24 cellular contexts compared by ENCODE assay signal in genomic region chr12:96225994-96226399, GRCh38. TPM values are rescaled to one million over a fixed set of nuclear protein-coding genes. Genes with fewer than 3 reads are reported as not detected.
DNase-seq lines count a peak whose midpoint lies in the region; ATAC-seq and TF ChIP-seq lines count a peak whose summit lies in the region.
"Had no signal": no experiment of that assay in that cellular context is flagged by ENCODE, and none has a peak within 500 bp of the region (broad histone marks: within the 10 kb centered on the region; RNA-seq: fewer than 3 reads in every experiment).

No MANE protein-coding gene starts in this region.

- no peak overlapping the region for H3K4me3 Mint-ChIP-seq in MCF 10A (ENCODE audit: unreplicated experiment)
- no peak overlapping the region for H3K4me3 Mint-ChIP-seq in neural progenitor cell
- H3K4me3 Mint-ChIP-seq: activated CD8-positive, alpha-beta memory T cell treated with anti-CD3 and anti-CD28 coated beads, Interleukin-2, amount 10 ng/mL, durations not matched to agents 7 days and 5 days; activated naive CD8-positive, alpha-beta T cell treated with anti-CD3 and anti-CD28 coated beads, Interleukin-2, amount 50 U/mL, for 24 hours had no signal

- H3K27me3 Mint-ChIP-seq in MCF 10A (ENCODE audit: insufficient read depth, unreplicated experiment) (no peaks in the 10 kb centered on the region), neural progenitor cell (ENCODE audit: insufficient read depth, low read depth) (no peaks in the 10 kb centered on the region)
- H3K27me3 Mint-ChIP-seq: activated CD8-positive, alpha-beta memory T cell treated with anti-CD3 and anti-CD28 coated beads, Interleukin-2, amount 10 ng/mL, durations not matched to agents 7 days and 5 days; activated naive CD8-positive, alpha-beta T cell treated with anti-CD3 and anti-CD28 coated beads, Interleukin-2, amount 50 U/mL, for 24 hours; natural killer cell treated with Interleukin-12 subunit alpha and Interleukin-12 subunit beta and Interleukin-15 and Interleukin-18, amount 100 ng/mL, for 72 hours had no signal

- H3K9me3 ChIP-seq in breast epithelium (no peaks in the 10 kb centered on the region), esophagus squamous epithelium (no peaks in the 10 kb centered on the region), neural progenitor cell (ENCODE audit: low read depth) (no peaks in the 10 kb centered on the region), uterus (no peaks in the 10 kb centered on the region)
- H3K9me3 ChIP-seq: BLaER1, spleen had no signal

- TF ChIP-seq POLR2A in breast epithelium (IDR thresholded peaks at IDR 0.05) = no peak
- no peak for TF ChIP-seq POLR2A in esophagus squamous epithelium (IDR thresholded peaks at IDR 0.05)
- no peak for TF ChIP-seq POLR2A in uterus (IDR thresholded peaks at IDR 0.05)

- no peak for ATAC-seq in GM19397 (IDR thresholded peaks at IDR 0.05; ENCODE audit: unreplicated experiment)
- ATAC-seq: activated CD8-positive, alpha-beta memory T cell treated with anti-CD3 and anti-CD28 coated beads, Interleukin-2, amount 10 ng/mL, durations not matched to agents 7 days and 5 days; activated naive CD8-positive, alpha-beta T cell treated with anti-CD3 and anti-CD28 coated beads, Interleukin-2, amount 50 U/mL, for 24 hours; natural killer cell treated with Interleukin-12 subunit alpha and Interleukin-12 subunit beta and Interleukin-15 and Interleukin-18, amount 100 ng/mL, for 72 hours; Right ventricle myocardium inferior had no signal

- POLR2A ChIA-PET in MCF 10A (lab: Yijun Ruan, JAX) = no interaction called here

- H3K27ac ChIP-seq in breast epithelium (no peak overlapping the region), esophagus squamous epithelium (peak overlapping the region in 3 of 4 donors; percentile 45 to 76 (median 70)), neural progenitor cell (no peak overlapping the region), uterus (peak overlapping the region; percentile 71 to 83)
- H3K27ac ChIP-seq: BLaER1, HL-60 had no signal

- H3K4me3 ChIP-seq in breast epithelium (no peak overlapping the region), esophagus squamous epithelium (no peak overlapping the region), neural progenitor cell (no peak overlapping the region), uterus (no peak overlapping the region)
- H3K4me3 ChIP-seq: BLaER1, spleen had no signal

- H3K36me3 ChIP-seq in breast epithelium (no peaks in the 10 kb centered on the region), esophagus squamous epithelium (peaks cover 6 to 69% (median 22%) of the 10 kb centered on the region in 3 donors), neural progenitor cell (no peaks in the 10 kb centered on the region), uterus (no peaks in the 10 kb centered on the region)

- BruUV-seq in MCF 10A (replicated peaks; lab: Mats Ljungman, UMichigan) = no TSS peak

- no peaks in the 10 kb centered on the region for H3K4me1 ChIP-seq in breast epithelium
- peaks cover 8 to 72% (median 40%) of the 10 kb centered on the region in 3 donors for H3K4me1 ChIP-seq in esophagus squamous epithelium
- no peaks in the 10 kb centered on the region for H3K4me1 ChIP-seq in neural progenitor cell
- H3K4me1 ChIP-seq in uterus = peaks cover 10 to 13% of the 10 kb centered on the region in 2 donors

- H3K36me3 Mint-ChIP-seq in MCF 10A (ENCODE audit: insufficient read depth, unreplicated experiment) (peaks cover 69% of the 10 kb centered on the region), neural progenitor cell (peaks cover 5% of the 10 kb centered on the region)

- no peak overlapping the region for H3K4me2 ChIP-seq in neural progenitor cell
- H3K4me2 ChIP-seq: BLaER1 had no signal

- intact Hi-C loops in MCF 10A (cut with micrococcal nuclease) = no loop called here
- intact Hi-C loops in breast epithelium (cut with DNase I; ENCODE audit: low total_unique reads) = no loop called here
- intact Hi-C loops in esophagus squamous epithelium (cut with DNase I) = no loop called here
- intact Hi-C loops in uterus (cut with DNase I; ENCODE audit: low total_unique reads) = no loop called here
- intact Hi-C loops in posterior cingulate gyrus (cut with DNase I) = no loop called here

- H3F3A ChIP-seq in neural progenitor cell (ENCODE audit: low read depth) = no peaks in the 10 kb centered on the region

- CTCF ChIA-PET in MCF 10A (lab: Yijun Ruan, JAX) = no interaction called here

- H3K27me3 ChIP-seq in breast epithelium = no peaks in the 10 kb centered on the region
- no peaks in the 10 kb centered on the region for H3K27me3 ChIP-seq in esophagus squamous epithelium
- H3K27me3 ChIP-seq in neural progenitor cell = no peaks in the 10 kb centered on the region
- H3K27me3 ChIP-seq in uterus = no peaks in the 10 kb centered on the region
- H3K27me3 ChIP-seq: BLaER1, brain microvascular endothelial cell, spleen had no signal

- 65 to 67% methylated on average over 1 of the region's 1 CpG for WGBS in esophagus squamous epithelium, 2 donors

- no peaks in the 10 kb centered on the region for H4K20me1 ChIP-seq in neural progenitor cell (ENCODE audit: low read depth)

- TF ChIP-seq CTCF in MCF 10A (IDR thresholded peaks at IDR 0.05; ENCODE audit: unreplicated experiment) (no peak), breast epithelium (IDR thresholded peaks at IDR 0.05) (no peak), esophagus squamous epithelium (IDR thresholded peaks at IDR 0.05) (no peak), neural progenitor cell (IDR thresholded peaks at IDR 0.05) (no peak), uterus (IDR thresholded peaks at IDR 0.05) (no peak)

- H3K27ac Mint-ChIP-seq in MCF 10A (ENCODE audit: low read depth, unreplicated experiment) (peak overlapping the region; percentile 93), neural progenitor cell (peak overlapping the region; percentile 70)
- H3K27ac Mint-ChIP-seq: activated CD8-positive, alpha-beta memory T cell treated with anti-CD3 and anti-CD28 coated beads, Interleukin-2, amount 10 ng/mL, durations not matched to agents 7 days and 5 days; activated naive CD8-positive, alpha-beta T cell treated with anti-CD3 and anti-CD28 coated beads, Interleukin-2, amount 50 U/mL, for 24 hours; natural killer cell treated with Interleukin-12 subunit alpha and Interleukin-12 subunit beta and Interleukin-15 and Interleukin-18, amount 100 ng/mL, for 72 hours had no signal

- no peaks in the 10 kb centered on the region for H3K79me2 ChIP-seq in neural progenitor cell (ENCODE audit: low read depth)

- no peak overlapping the region for H3K9ac ChIP-seq in neural progenitor cell
- H3K9ac ChIP-seq: BLaER1 had no signal

- H3K4me1 Mint-ChIP-seq in MCF 10A (ENCODE audit: insufficient read depth, unreplicated experiment) (peaks cover 29% of the 10 kb centered on the region), neural progenitor cell (peaks cover 4% of the 10 kb centered on the region)

- DNase-seq in MCF 10A (ENCODE audit: unreplicated experiment) (no peak), breast epithelium (ENCODE audit: low spot score in 2 of 2) (no peak), esophagus squamous epithelium (lab: John Stamatoyannopoulos, UW) (no peak), neural progenitor cell (ENCODE audit: low spot score) (no peak), uterus (no peak), posterior cingulate gyrus (no peak), kidney glomerular epithelial cell (lab: John Stamatoyannopoulos, UW) (no peak)
- DNase-seq: activated CD8-positive, alpha-beta memory T cell treated with anti-CD3 and anti-CD28 coated beads, Interleukin-2, amount 10 ng/mL, durations not matched to agents 7 days and 5 days; activated effector memory CD4-positive, alpha-beta T cell treated with anti-CD3 and anti-CD28 coated beads, Interleukin-2, amount 50 U/mL, for 16 hours; activated naive CD8-positive, alpha-beta T cell treated with anti-CD3 and anti-CD28 coated beads, Interleukin-2, amount 50 U/mL, for 24 hours; brain microvascular endothelial cell; cortex of kidney; EL; IMR-90; mesendoderm; NCI-H146; NCI-H2171; NCI-H526; spleen had no signal

- no peak overlapping the region for H2AFZ ChIP-seq in neural progenitor cell (replicated peaks)

- no peaks in the 10 kb centered on the region for H3K9me3 Mint-ChIP-seq in MCF 10A (ENCODE audit: unreplicated experiment)
- H3K9me3 Mint-ChIP-seq in neural progenitor cell = no peaks in the 10 kb centered on the region
- H3K9me3 Mint-ChIP-seq: activated naive CD8-positive, alpha-beta T cell treated with anti-CD3 and anti-CD28 coated beads, Interleukin-2, amount 50 U/mL, for 24 hours; natural killer cell treated with Interleukin-12 subunit alpha and Interleukin-12 subunit beta and Interleukin-15 and Interleukin-18, amount 100 ng/mL, for 72 hours had no signal

RNA-seq across cellular contexts. Expression of gene ELK3, which starts 31.8 kb away (rescaled TPM):
- total RNA-seq in MCF 10A (2022) (50.1 and 53.2 TPM in 2 replicates), breast epithelium (10 to 100 TPM; 13.9 to 28.5 (median 16.5) TPM), esophagus squamous epithelium (10 to 100 TPM; 24.8 to 44.0 (median 34.8) TPM), neural progenitor cell (ENCODE audit: low replicate concordance) (4.8 and 5.0 TPM in 2 replicates), uterus (10 to 100 TPM; 36.8 to 81.1 (median 44.9) TPM)

Comparison
In these comparisons a context has a peak if more than half of its experiments do, and no peak if none do; other contexts are left out.
1. H3K27ac ChIP-seq: peak in esophagus squamous epithelium (3 of 4) and uterus (2 of 2); none in breast epithelium (0 of 2) and neural progenitor cell (single experiment).